2 cellular contexts compared by ENCODE assay signal in genomic region chr14:53538316-53538851, GRCh38.
TF ChIP-seq lines count a peak whose summit lies in the region.

No MANE protein-coding gene starts in this region.

TF ChIP-seq in HCT116, 20 proteins besides CTCF, POLR2A, EP300 and RAD21 (continued from another document):
- TF ChIP-seq ATF3 (IDR thresholded peaks at IDR 0.05) (no peak), EGR1 (IDR thresholded peaks at IDR 0.05; ENCODE audit: low read depth) (no peak), REST (IDR thresholded peaks at IDR 0.05; ENCODE audit: low read depth) (no peak), SRF (IDR thresholded peaks at IDR 0.05; ENCODE audit: low read depth) (no peak), CEBPB (IDR thresholded peaks at IDR 0.05; ENCODE audit: low read depth) (no peak), ZBTB33 (IDR thresholded peaks at IDR 0.05; ENCODE audit: extremely low read depth, insufficient replicate concordance, low read length) (no peak), ELF1 (IDR thresholded peaks at IDR 0.05; ENCODE audit: borderline replicate concordance, low read depth) (no peak), TCF7L2 (IDR thresholded peaks at IDR 0.05; ENCODE audit: borderline replicate concordance, extremely low read depth, insufficient read depth, insufficient read length) (no peak), CBX3 (IDR thresholded peaks at IDR 0.05; ENCODE audit: low read depth) (no peak), ZNF274 (IDR thresholded peaks at IDR 0.05; ENCODE audit: low read depth, low read length) (no peak), FOSL1 (IDR thresholded peaks at IDR 0.05; ENCODE audit: low read depth) (no peak), MAX (IDR thresholded peaks at IDR 0.05) (no peak), ZFX (IDR thresholded peaks at IDR 0.05) (no peak), EZH2 (IDR thresholded peaks at IDR 0.05) (no peak), EZH2phosphoT487 (IDR thresholded peaks at IDR 0.05; ENCODE audit: borderline replicate concordance) (no peak)

TF ChIP-seq in SK-N-SH, 30 proteins besides CTCF, POLR2A, EP300 and RAD21 (continued from another document):
- no peak for TF ChIP-seq IRF3 (IDR thresholded peaks at IDR 0.05; ENCODE audit: low read depth, low read length)
- TF ChIP-seq PBX3 (IDR thresholded peaks at IDR 0.05): no peak
- no peak for TF ChIP-seq SIN3A (IDR thresholded peaks at IDR 0.05; ENCODE audit: borderline replicate concordance, low read depth, low read length)
- no peak for TF ChIP-seq REST (IDR thresholded peaks at IDR 0.05; ENCODE audit: low read depth, low read length)
- TF ChIP-seq RCOR1 (IDR thresholded peaks at IDR 0.05; ENCODE audit: low read length): no peak
- no peak for TF ChIP-seq FOXJ3 (CRISPR knock-in tag; IDR thresholded peaks at IDR 0.05)
- TF ChIP-seq FOXM1 (IDR thresholded peaks at IDR 0.05; ENCODE audit: low read depth): no peak
- no peak for TF ChIP-seq USF1 (IDR thresholded peaks at IDR 0.05; ENCODE audit: borderline replicate concordance, low read depth)
- TF ChIP-seq MXI1 (IDR thresholded peaks at IDR 0.05; ENCODE audit: low read depth, low read length): no peak
- TF ChIP-seq RXRA (IDR thresholded peaks at IDR 0.05; ENCODE audit: borderline replicate concordance, low read depth): no peak
- TF ChIP-seq MAX (IDR thresholded peaks at IDR 0.05; ENCODE audit: low read depth): no peak
- no peak for TF ChIP-seq YY1 (IDR thresholded peaks at IDR 0.05; ENCODE audit: low read depth)
- no peak for TF ChIP-seq GABPA (IDR thresholded peaks at IDR 0.05; ENCODE audit: low read depth)
TF ChIP-seq in SK-N-SH: peak in this region for 0.
